In genomic region chr7:25308246-25308645, GRCh38 we compare ENCODE assay signal across 1 cellular context.
TF ChIP-seq lines count a peak whose summit lies in the region.

No MANE protein-coding gene starts in this region.

TF ChIP-seq in GM23338, 12 proteins besides CTCF, POLR2A, EP300 and RAD21 (continued from another document):
- TF ChIP-seq, protein P1, sequence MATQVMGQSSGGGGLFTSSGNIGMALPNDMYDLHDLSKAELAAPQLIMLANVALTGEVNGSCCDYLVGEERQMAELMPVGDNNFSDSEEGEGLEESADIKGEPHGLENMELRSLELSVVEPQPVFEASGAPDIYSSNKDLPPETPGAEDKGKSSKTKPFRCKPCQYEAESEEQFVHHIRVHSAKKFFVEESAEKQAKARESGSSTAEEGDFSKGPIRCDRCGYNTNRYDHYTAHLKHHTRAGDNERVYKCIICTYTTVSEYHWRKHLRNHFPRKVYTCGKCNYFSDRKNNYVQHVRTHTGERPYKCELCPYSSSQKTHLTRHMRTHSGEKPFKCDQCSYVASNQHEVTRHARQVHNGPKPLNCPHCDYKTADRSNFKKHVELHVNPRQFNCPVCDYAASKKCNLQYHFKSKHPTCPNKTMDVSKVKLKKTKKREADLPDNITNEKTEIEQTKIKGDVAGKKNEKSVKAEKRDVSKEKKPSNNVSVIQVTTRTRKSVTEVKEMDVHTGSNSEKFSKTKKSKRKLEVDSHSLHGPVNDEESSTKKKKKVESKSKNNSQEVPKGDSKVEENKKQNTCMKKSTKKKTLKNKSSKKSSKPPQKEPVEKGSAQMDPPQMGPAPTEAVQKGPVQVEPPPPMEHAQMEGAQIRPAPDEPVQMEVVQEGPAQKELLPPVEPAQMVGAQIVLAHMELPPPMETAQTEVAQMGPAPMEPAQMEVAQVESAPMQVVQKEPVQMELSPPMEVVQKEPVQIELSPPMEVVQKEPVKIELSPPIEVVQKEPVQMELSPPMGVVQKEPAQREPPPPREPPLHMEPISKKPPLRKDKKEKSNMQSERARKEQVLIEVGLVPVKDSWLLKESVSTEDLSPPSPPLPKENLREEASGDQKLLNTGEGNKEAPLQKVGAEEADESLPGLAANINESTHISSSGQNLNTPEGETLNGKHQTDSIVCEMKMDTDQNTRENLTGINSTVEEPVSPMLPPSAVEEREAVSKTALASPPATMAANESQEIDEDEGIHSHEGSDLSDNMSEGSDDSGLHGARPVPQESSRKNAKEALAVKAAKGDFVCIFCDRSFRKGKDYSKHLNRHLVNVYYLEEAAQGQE (IDR thresholded peaks at IDR 0.05; ENCODE audit: unreplicated experiment): no peak
- TF ChIP-seq STAT1 (IDR thresholded peaks at IDR 0.05; ENCODE audit: unreplicated experiment): no peak
